20 cellular contexts compared by ENCODE assay signal in genomic region chr22:29328055-29328454, GRCh38. TPM values are rescaled to one million over a fixed set of nuclear protein-coding genes. Genes with fewer than 3 reads are reported as not detected.
DNase-seq lines count a peak whose midpoint lies in the region; ATAC-seq and TF ChIP-seq lines count a peak whose summit lies in the region.
"Had no signal": no experiment of that assay in that cellular context is flagged by ENCODE, and none has a peak within 500 bp of the region (broad histone marks: within the 10 kb centered on the region; RNA-seq: fewer than 3 reads in every experiment).

No MANE protein-coding gene starts in this region.

- TF ChIP-seq CTCF in OCI-LY7 (conservative IDR thresholded peaks at IDR 0.05; ENCODE audit: low read length) (no peak), endodermal cell (conservative IDR thresholded peaks at IDR 0.05) (peak; percentile 52), gastrocnemius medialis (IDR thresholded peaks at IDR 0.05 in 4 of 5, conservative IDR thresholded peaks at IDR 0.05 in 1 of 5) (peak in 2 of 5 experiments; percentile 33 to 43)

- no peaks in the 10 kb centered on the region for H3K9me2 ChIP-seq in OCI-LY7 (ENCODE audit: insufficient read depth, low read length)

- in situ Hi-C loops in gastrocnemius medialis (cut with MboI; ENCODE audit: low sequenced_read_pairs in 4 of 4): no loop called here

- peaks cover 22% of the 10 kb centered on the region for H3K36me3 Mint-ChIP-seq in endodermal cell (ENCODE audit: low read depth)

- WGBS in endodermal cell (ENCODE audit: insufficient coverage in 1 of 2, insufficient read length in 1 of 2), 2 experiments: 97 to 100% methylated on average over 1 to 5 of the region's 5 CpGs

- CTCF ChIA-PET in OCI-LY7 (lab: Charles Lee; ENCODE audit: unreplicated experiment): interaction anchor here (0.5 kb wide), 1 partner anchor 599 kb away, joined by 3 read pairs; no protein-coding TSS in a partner anchor

- H3K36me3 ChIP-seq in OCI-LY7 (ENCODE audit: insufficient read depth, low read length) (peaks cover 81% of the 10 kb centered on the region), endodermal cell (ENCODE audit: control insufficient read depth, insufficient read depth, low read length) (peaks cover 40% of the 10 kb centered on the region), gastrocnemius medialis (peaks cover 0 to 9% of the 10 kb centered on the region in 2 donors)

- no peak for TF ChIP-seq POLR2A in gastrocnemius medialis (IDR thresholded peaks at IDR 0.05)

- H3K9me3 Mint-ChIP-seq in endodermal cell: no peaks in the 10 kb centered on the region
- H3K9me3 Mint-ChIP-seq: activated T-helper 2 cell treated with anti-CD3 and anti-CD28 coated beads, Interferon-gamma antibody, Interleukin-2, Interleukin-4, amounts not matched to agents 10 μg/mL and 5 μg/mL and 100 μg/mL, durations not matched to agents 14 hours and 24 hours and 36 hours; CD4-positive, CD25-positive, alpha-beta regulatory T cell had no signal

- no peaks in the 10 kb centered on the region for H3K9me3 ChIP-seq in OCI-LY7 (ENCODE audit: low read length)
- H3K9me3 ChIP-seq in endodermal cell (ENCODE audit: control insufficient read depth, low read length): no peaks in the 10 kb centered on the region
- H3K9me3 ChIP-seq in gastrocnemius medialis: no peaks in the 10 kb centered on the region

- H3K27ac Mint-ChIP-seq in endodermal cell: no peak overlapping the region
- H3K27ac Mint-ChIP-seq: activated T-helper 2 cell treated with anti-CD3 and anti-CD28 coated beads, Interferon-gamma antibody, Interleukin-2, Interleukin-4, amounts not matched to agents 10 μg/mL and 5 μg/mL and 100 μg/mL, durations not matched to agents 14 hours and 24 hours and 36 hours; CD4-positive, CD25-positive, alpha-beta regulatory T cell had no signal

- H3K4me1 ChIP-seq in OCI-LY7 (ENCODE audit: insufficient read depth, low read length, poor library complexity, severe bottlenecking) (no peaks in the 10 kb centered on the region), endodermal cell (ENCODE audit: control insufficient read depth, insufficient read depth, low read length) (no peaks in the 10 kb centered on the region), gastrocnemius medialis (peaks cover 38 to 41% of the 10 kb centered on the region in 2 donors)

- TSS peak; percentile 17 for BruUV-seq in OCI-LY7 (replicated peaks; lab: Mats Ljungman, UMichigan)

- H3K27me3 ChIP-seq in endodermal cell (ENCODE audit: control insufficient read depth, insufficient read depth, low read length, poor library complexity, severe bottlenecking) (no peaks in the 10 kb centered on the region), gastrocnemius medialis (no peaks in the 10 kb centered on the region)
- H3K27me3 ChIP-seq: hepatocyte had no signal

- no peak overlapping the region for H3K4me3 Mint-ChIP-seq in endodermal cell
- H3K4me3 Mint-ChIP-seq: CD4-positive, CD25-positive, alpha-beta regulatory T cell had no signal

- H3K4me2 ChIP-seq in OCI-LY7 (ENCODE audit: low read length): no peak overlapping the region
- H3K4me2 ChIP-seq: hepatocyte had no signal

- H3K27ac ChIP-seq in OCI-LY7 (ENCODE audit: low read depth, low read length, poor library complexity, severe bottlenecking) (no peak overlapping the region), endodermal cell (ENCODE audit: low read depth, low read length) (no peak overlapping the region), gastrocnemius medialis (peak overlapping the region; percentile 64 to 84 (median 81))
- H3K27ac ChIP-seq: hepatocyte had no signal

- H3K27me3 Mint-ChIP-seq in endodermal cell (ENCODE audit: insufficient read depth): no peaks in the 10 kb centered on the region
- H3K27me3 Mint-ChIP-seq: CD4-positive, CD25-positive, alpha-beta regulatory T cell had no signal

- no peak overlapping the region for H3K9ac ChIP-seq in endodermal cell (ENCODE audit: extremely low read depth, low read length, poor library complexity, severe bottlenecking)

- H3K79me2 ChIP-seq in OCI-LY7 (ENCODE audit: insufficient read depth, low read depth, low read length): no peaks in the 10 kb centered on the region
- H3K79me2 ChIP-seq: hepatocyte had no signal

- no peaks in the 10 kb centered on the region for H3K4me1 Mint-ChIP-seq in endodermal cell

- H3K4me3 ChIP-seq in OCI-LY7 (ENCODE audit: low read depth, low read length, poor library complexity, severe bottlenecking) (no peak overlapping the region), endodermal cell (ENCODE audit: low read length) (no peak overlapping the region), gastrocnemius medialis (no peak overlapping the region)
- H3K4me3 ChIP-seq: hepatocyte had no signal

- no peak overlapping the region for H2AFZ ChIP-seq in OCI-LY7 (ENCODE audit: low read length)
- H2AFZ ChIP-seq: hepatocyte had no signal

- POLR2A ChIA-PET in OCI-LY7 (lab: Charles Lee): no interaction called here

- DNase-seq in activated CD4-positive, CD25-positive, alpha-beta regulatory T cell treated with anti-CD3 and anti-CD28 coated beads, Interleukin-2, amount 50 U/mL, for 72 hours: no peak
- no peak for DNase-seq in OCI-LY7 (ENCODE audit: low spot score)
- DNase-seq in endodermal cell: no peak
- DNase-seq in gastrocnemius medialis: peak in 1 of 2 donors; percentile 13
- DNase-seq in activated effector memory CD4-positive, alpha-beta T cell treated with anti-CD3 and anti-CD28 coated beads, Interleukin-2, amount 50 U/mL, for 16 hours: no peak
- no peak for DNase-seq in 8988T
- DNase-seq in stimulated activated CD4-positive, alpha-beta T cell treated with anti-CD3 and anti-CD28 coated beads, Interleukin-4, amount 100 ng/mL, for 24 hours: no peak
- DNase-seq: activated CD4-positive, CD25-positive, alpha-beta regulatory T cell; CD4-positive, CD25-positive, alpha-beta regulatory T cell; DMS79; effector memory CD4-positive, alpha-beta T cell; NCI-H187 treated with DMSO at 0.1 percent for 48 hours; NCI-H510A; stimulated activated CD4-positive, alpha-beta T cell treated with anti-CD3 and anti-CD28 coated beads, Interleukin-12 subunit alpha, Interleukin-12 subunit beta, amount 100 ng/mL, for 4 hours; T-helper 2 cell; trophoblast cell had no signal

- H4K20me1 ChIP-seq in OCI-LY7 (ENCODE audit: insufficient read depth, low read length): no peaks in the 10 kb centered on the region

- intact Hi-C loops in OCI-LY7 (cut with micrococcal nuclease; ENCODE audit: unreplicated experiment): no loop called here
- intact Hi-C loops in gastrocnemius medialis (cut with DNase I; ENCODE audit: low total_unique reads): loop anchor here (2.0 kb wide), 1 partner anchor 17 kb away; no protein-coding TSS in a partner anchor

- ATAC-seq in activated CD4-positive, CD25-positive, alpha-beta regulatory T cell treated with anti-CD3 and anti-CD28 coated beads, Interleukin-2, amount 50 U/mL, for 24 hours: peak; percentile 18 to 20
- no peak for ATAC-seq in gastrocnemius medialis

RNA-seq across cellular contexts. Expression of gene RASL10A, which starts 12.6 kb away (rescaled TPM):
- 2.7 and 5.2 TPM in 2 replicates for total RNA-seq in OCI-LY7 (2014; rRNA removed; shearing (Covaris generic))
- total RNA-seq in OCI-LY7 (2022) (23.3 and 23.7 TPM in 2 replicates), endodermal cell (1 to 10 TPM; 1.3 TPM), gastrocnemius medialis (1 to 10 TPM in 1 of 4 donors, under 1 TPM in 1, not detected in 2; 0.13 to 1.2 TPM)
- polyA plus RNA-seq in endodermal cell (2013, experiment 1 of 2): 1.0 TPM
- 1.1 TPM for polyA plus RNA-seq in endodermal cell (2013, experiment 2 of 2)
- total RNA-seq: CD4-positive, CD25-positive, alpha-beta regulatory T cell; H4 had no signal
- polyA plus RNA-seq: CD4-positive, CD25-positive, alpha-beta regulatory T cell had no signal

RNA-seq across cellular contexts. Expression of gene GAS2L1, which starts 21.6 kb away (rescaled TPM):
- not detected in 2 replicates for total RNA-seq in OCI-LY7 (2014; rRNA removed; shearing (Covaris generic))
- total RNA-seq in OCI-LY7 (2022): not detected in 2 replicates
- 10 to 100 TPM; 22.2 to 24.9 TPM for total RNA-seq in endodermal cell
- 13.9 TPM for polyA plus RNA-seq in endodermal cell (2013, experiment 1 of 2)
- polyA plus RNA-seq in endodermal cell (2013, experiment 2 of 2): 14.7 TPM
- 10 to 100 TPM in 1 of 4 donors, 1 to 10 TPM in 3; 4.8 to 23.0 (median 6.6) TPM for total RNA-seq in gastrocnemius medialis

RNA-seq across cellular contexts. Expression of gene EWSR1, which starts 60.0 kb away (rescaled TPM):
- total RNA-seq in OCI-LY7 (2014; rRNA removed; shearing (Covaris generic)): 270 and 311 TPM in 2 replicates
- total RNA-seq in OCI-LY7 (2022) (333 and 375 TPM in 2 replicates), endodermal cell (100 to 1,000 TPM; 295 to 352 TPM), gastrocnemius medialis (100 to 1,000 TPM; 192 to 269 (median 202) TPM)
- polyA plus RNA-seq in endodermal cell (2013, experiment 1 of 2): 394 TPM
- 355 TPM for polyA plus RNA-seq in endodermal cell (2013, experiment 2 of 2)

Comparison
In these comparisons a context has a peak if more than half of its experiments do, and no peak if none do; other contexts are left out.
1. ATAC-seq: peak in activated CD4-positive, CD25-positive, alpha-beta regulatory T cell treated with anti-CD3 and anti-CD28 coated beads, Interleukin-2, amount 50 U/mL, for 24 hours (2 of 2); none in gastrocnemius medialis (0 of 2).
2. H3K27ac ChIP-seq: peak in gastrocnemius medialis (4 of 4); none in OCI-LY7 (single experiment) and endodermal cell (single experiment).
3. RNA of gene GAS2L1, which starts 21.6 kb away (total RNA-seq): 22.2 to 24.9 TPM in endodermal cell and 4.8 to 23.0 TPM in gastrocnemius medialis; not detected in OCI-LY7; every median in the first group is over 4 times any median in the second.